11 cellular contexts compared by ENCODE assay signal in genomic region chr1:109134423-109134822, GRCh38. TPM values are rescaled to one million over a fixed set of nuclear protein-coding genes. Genes with fewer than 3 reads are reported as not detected.
A peak's percentile ranks its signal among the peaks of the same experiment; 100 is the strongest.
DNase-seq lines count a peak whose midpoint lies in the region; ATAC-seq and TF ChIP-seq lines count a peak whose summit lies in the region.
"Had no signal": no experiment of that assay in that cellular context is flagged by ENCODE, and none has a peak within 500 bp of the region (broad histone marks: within the 10 kb centered on the region; RNA-seq: fewer than 3 reads in every experiment).

No MANE protein-coding gene starts in this region.

- WGBS in GM23248 (ENCODE audit: low coverage in 1 of 2, low lambda C conversion rate in 2 of 2, missing lambda C conversion rate in 2 of 2), 2 experiments: 54 to 57% methylated on average over 7 of the region's 7 CpGs

- H3K27me3 ChIP-seq in Peyer's patch: no peaks in the 10 kb centered on the region
- H3K27me3 ChIP-seq in naive thymus-derived CD4-positive, alpha-beta T cell (ENCODE audit: control insufficient read depth in 2 of 2, insufficient read depth in 2 of 2, low read length in 2 of 2): no peaks in the 10 kb centered on the region
- H3K27me3 ChIP-seq in GM23248 (replicated peaks; ENCODE audit: insufficient read depth): no peaks in the 10 kb centered on the region
- H3K27me3 ChIP-seq: esophagus muscularis mucosa had no signal

- H2AFZ ChIP-seq in GM23248: no peak overlapping the region

- peak; percentile 2 to 34 for TF ChIP-seq POLR2A in Peyer's patch (IDR thresholded peaks at IDR 0.05)

- peaks cover 4 to 16% (median 15%) of the 10 kb centered on the region in 7 donors for H3K4me1 Mint-ChIP-seq in naive thymus-derived CD4-positive, alpha-beta T cell

- H3K4me3 ChIP-seq in Peyer's patch: peak overlapping the region in 2 of 4 donors; percentile 37
- no peak overlapping the region for H3K4me3 ChIP-seq in naive thymus-derived CD4-positive, alpha-beta T cell (ENCODE audit: low read length)
- no peak overlapping the region for H3K4me3 ChIP-seq in GM23248
- H3K4me3 ChIP-seq: esophagus muscularis mucosa, skin epidermis had no signal

- H3K36me3 ChIP-seq in Peyer's patch (no peaks in the 10 kb centered on the region), GM23248 (ENCODE audit: low read depth) (no peaks in the 10 kb centered on the region)
- H3K36me3 ChIP-seq in naive thymus-derived CD4-positive, alpha-beta T cell (ENCODE audit: control insufficient read depth in 2 of 3, insufficient read depth in 3 of 3, low read length in 3 of 3): no peaks in the 10 kb centered on the region
- H3K36me3 ChIP-seq: esophagus muscularis mucosa had no signal

- CTCF ChIA-PET in naive thymus-derived CD4-positive, alpha-beta T cell (lab: Charles Lee): no interaction called here

- H3K79me2 ChIP-seq in GM23248 (ENCODE audit: insufficient read depth): no peaks in the 10 kb centered on the region

- H3K4me2 ChIP-seq in GM23248 (ENCODE audit: unreplicated experiment): no peak overlapping the region

- no peaks in the 10 kb centered on the region for H3K9me3 Mint-ChIP-seq in naive thymus-derived CD4-positive, alpha-beta T cell
- H3K9me3 Mint-ChIP-seq: T-cell had no signal

- POLR2A ChIA-PET in naive thymus-derived CD4-positive, alpha-beta T cell (lab: Charles Lee): no interaction called here

- no peak overlapping the region for H3K9ac ChIP-seq in GM23248

- no peaks in the 10 kb centered on the region for H3K9me3 ChIP-seq in Peyer's patch
- no peaks in the 10 kb centered on the region for H3K9me3 ChIP-seq in naive thymus-derived CD4-positive, alpha-beta T cell (ENCODE audit: control insufficient read depth in 2 of 3, low read length in 3 of 3)
- H3K9me3 ChIP-seq in GM23248 (ENCODE audit: low read depth): no peaks in the 10 kb centered on the region
- H3K9me3 ChIP-seq: esophagus muscularis mucosa had no signal

- H3K27me3 Mint-ChIP-seq in naive thymus-derived CD4-positive, alpha-beta T cell: no peaks in the 10 kb centered on the region
- H3K27me3 Mint-ChIP-seq: T-cell had no signal

- peak overlapping the region in 7 of 10 donors; percentile 15 to 52 (median 37) for H3K4me3 Mint-ChIP-seq in naive thymus-derived CD4-positive, alpha-beta T cell

- intact Hi-C loops in naive thymus-derived CD4-positive, alpha-beta T cell (cut with micrococcal nuclease): no loop called here

- in situ Hi-C loops in GM23248 (cut with MboI): no loop called here

- H3K27ac Mint-ChIP-seq in naive thymus-derived CD4-positive, alpha-beta T cell: peak overlapping the region in 5 of 9 donors; percentile 17 to 42 (median 25)
- H3K27ac Mint-ChIP-seq: T-cell had no signal

- peak; percentile 63 for ATAC-seq in GM21576 (IDR thresholded peaks at IDR 0.05; ENCODE audit: unreplicated experiment)
- ATAC-seq in naive thymus-derived CD4-positive, alpha-beta T cell: no peak

- H3K27ac ChIP-seq in Peyer's patch (peak overlapping the region in 3 of 4 donors; percentile 72 to 88 (median 87)), GM23248 (no peak overlapping the region)
- H3K27ac ChIP-seq in naive thymus-derived CD4-positive, alpha-beta T cell (ENCODE audit: low read depth, low read length): no peak overlapping the region
- H3K27ac ChIP-seq: esophagus muscularis mucosa had no signal

- H3F3A ChIP-seq in GM23248 (ENCODE audit: insufficient read depth): no peaks in the 10 kb centered on the region

- H3K9me2 ChIP-seq in GM23248 (ENCODE audit: insufficient read depth): no peaks in the 10 kb centered on the region

- TF ChIP-seq CTCF in Peyer's patch (IDR thresholded peaks at IDR 0.05): no peak

- no peaks in the 10 kb centered on the region for H4K20me1 ChIP-seq in GM23248 (ENCODE audit: insufficient read depth)

- H3K4me1 ChIP-seq in Peyer's patch (peaks cover 0 to 27% (median 3%) of the 10 kb centered on the region in 4 donors), GM23248 (ENCODE audit: insufficient read depth) (0 out of 2 replicates have a peak, but pooled peaks cover 4% of the 10 kb centered on the region)
- H3K4me1 ChIP-seq in naive thymus-derived CD4-positive, alpha-beta T cell (ENCODE audit: control insufficient read depth in 2 of 2, insufficient read depth in 2 of 2, low read length in 2 of 2): peaks cover 0 to 8% of the 10 kb centered on the region in 2 donors

- peaks cover 0 to 2% (median 0%) of the 10 kb centered on the region in 5 donors for H3K36me3 Mint-ChIP-seq in naive thymus-derived CD4-positive, alpha-beta T cell

- peak in 2 of 3 experiments; percentile 20 to 29 for DNase-seq in NCI-H1417 (lab: John Stamatoyannopoulos, UW)
- DNase-seq in NCI-H1417 treated with DMSO at 0.1 percent for 48 hours (lab: John Stamatoyannopoulos, UW): no peak
- peak in 2 of 3 donors; percentile 79 to 83 for DNase-seq in Peyer's patch
- DNase-seq in naive thymus-derived CD4-positive, alpha-beta T cell: peak in 3 of 9 donors; percentile 5 to 8 (median 6)
- DNase-seq in central memory CD4-positive, alpha-beta T cell: no peak
- no peak for DNase-seq in GOT3 (lab: John Stamatoyannopoulos, UW)
- no peak for DNase-seq in GM23248

RNA-seq across cellular contexts. Expression of gene ELAPOR1, which starts 20.5 kb away (rescaled TPM):
- 100 to 1,000 TPM in 2 of 4 donors, 10 to 100 TPM in 2; 57.8 to 138 (median 98.0) TPM for total RNA-seq in Peyer's patch
- total RNA-seq in naive thymus-derived CD4-positive, alpha-beta T cell: 10 to 100 TPM in 2 of 5 experiments, 1 to 10 TPM in 3; 4.4 to 12.3 (median 6.7) TPM
- 10 to 100 TPM in 1 of 2 donors, 1 to 10 TPM in 1; 7.1 to 10.3 TPM for polyA plus RNA-seq in naive thymus-derived CD4-positive, alpha-beta T cell
- total RNA-seq in GM23248 (2014; rRNA removed; shearing (Covaris generic)): 0.51 and 0.54 TPM in 2 replicates
- polyA plus RNA-seq in GM23248 (2016; fragmentation: Nextera tagmentation; extraction: Ambion mirVana): 0.56 and 1.2 TPM in 2 replicates

RNA-seq across cellular contexts. Expression of gene TMEM167B, which starts 43.9 kb away (rescaled TPM):
- total RNA-seq in Peyer's patch: 10 to 100 TPM; 11.3 to 17.3 (median 13.7) TPM
- 10 to 100 TPM; 33.2 to 65.6 (median 41.2) TPM for total RNA-seq in naive thymus-derived CD4-positive, alpha-beta T cell
- polyA plus RNA-seq in naive thymus-derived CD4-positive, alpha-beta T cell: 10 to 100 TPM; 28.3 to 28.6 TPM
- total RNA-seq in GM23248 (2014; rRNA removed; shearing (Covaris generic)): 35.6 and 39.6 TPM in 2 replicates
- polyA plus RNA-seq in GM23248 (2016; fragmentation: Nextera tagmentation; extraction: Ambion mirVana): 27.7 and 29.0 TPM in 2 replicates

RNA-seq across cellular contexts. Expression of gene TAF13, which starts 58.6 kb away (rescaled TPM):
- total RNA-seq in Peyer's patch: 10 to 100 TPM; 21.2 to 39.6 (median 22.8) TPM
- 10 to 100 TPM; 11.0 to 23.6 (median 17.6) TPM for total RNA-seq in naive thymus-derived CD4-positive, alpha-beta T cell
- 1 to 10 TPM in 1 of 2 donors, under 1 TPM in 1; 0.77 to 1.7 TPM for polyA plus RNA-seq in naive thymus-derived CD4-positive, alpha-beta T cell
- 166 and 197 TPM in 2 replicates for total RNA-seq in GM23248 (2014; rRNA removed; shearing (Covaris generic))
- 93.2 and 97.9 TPM in 2 replicates for polyA plus RNA-seq in GM23248 (2016; fragmentation: Nextera tagmentation; extraction: Ambion mirVana)

Comparison
In these comparisons a context has a peak if more than half of its experiments do, and no peak if none do; other contexts are left out.
1. DNase-seq: peak in NCI-H1417 (2 of 3) and Peyer's patch (2 of 3); none in NCI-H1417 treated with DMSO at 0.1 percent for 48 hours (single experiment), central memory CD4-positive, alpha-beta T cell (single experiment), GOT3 (single experiment) and GM23248 (single experiment).
2. H3K27ac ChIP-seq: peak in Peyer's patch (3 of 4); none in naive thymus-derived CD4-positive, alpha-beta T cell (single experiment) and GM23248 (single experiment).
3. RNA of gene ELAPOR1, which starts 20.5 kb away (total RNA-seq): 57.8 to 138 TPM in Peyer's patch; 4.4 to 12.3 TPM in naive thymus-derived CD4-positive, alpha-beta T cell and 0.51 to 0.54 TPM in GM23248; every median in the first group is over 4 times any median in the second.